In genomic region chr2:237962432-237963084, GRCh38 we compare ENCODE assay signal across 21 cellular contexts. TPM values are rescaled to one million over a fixed set of nuclear protein-coding genes. Genes with fewer than 3 reads are reported as not detected.
DNase-seq lines count a peak whose midpoint lies in the region; ATAC-seq, FAIRE-seq and TF ChIP-seq lines count a peak whose summit lies in the region.
"Had no signal": no experiment of that assay in that cellular context is flagged by ENCODE, and none has a peak within 500 bp of the region (broad histone marks: within the 10 kb centered on the region; RNA-seq: fewer than 3 reads in every experiment).

No MANE protein-coding gene starts in this region.

- ATAC-seq in A549 = no peak
- no peak for ATAC-seq in CD4-positive, alpha-beta T cell (ENCODE audit: poor library complexity)
- ATAC-seq in foreskin keratinocyte = no peak
- no peak for ATAC-seq in GM21737 (IDR thresholded peaks at IDR 0.05; ENCODE audit: unreplicated experiment)
- ATAC-seq: PC-3 had no signal

- TF ChIP-seq CTCF in A549 (IDR thresholded peaks at IDR 0.05) = no peak
- no peak for TF ChIP-seq CTCF in CD4-positive, alpha-beta T cell (IDR thresholded peaks at IDR 0.05)
- TF ChIP-seq CTCF in foreskin keratinocyte (conservative IDR thresholded peaks at IDR 0.05) = no peak

- no peaks in the 10 kb centered on the region for H3K4me1 ChIP-seq in A549
- no peaks in the 10 kb centered on the region for H3K4me1 ChIP-seq in foreskin keratinocyte
- H3K4me1 ChIP-seq: SJCRH30 had no signal

- TF ChIP-seq POLR2A in A549 (IDR thresholded peaks at IDR 0.05; ENCODE audit: low read length) = no peak

- H3K27me3 Mint-ChIP-seq in CD4-positive, alpha-beta T cell = peaks cover 3% of the 10 kb centered on the region

- H3K9me3 ChIP-seq in A549 = peaks cover 17% of the 10 kb centered on the region
- peaks cover 17% of the 10 kb centered on the region for H3K9me3 ChIP-seq in CD4-positive, alpha-beta T cell (ENCODE audit: control insufficient read depth, low read length)
- H3K9me3 ChIP-seq: SJCRH30 had no signal

- intact Hi-C loops in CD4-positive, alpha-beta T cell (cut with DNase I, micrococcal nuclease) = loop anchor here in 1 of 2 experiments (1.0 to 10.0 kb wide), 3 partner anchors 39 to 272 kb away; no protein-coding TSS in a partner anchor

- no peak for TF ChIP-seq RAD21 in A549 (conservative IDR thresholded peaks at IDR 0.05 in 1 of 2, IDR thresholded peaks at IDR 0.05 in 1 of 2)

- H3K4me3 Mint-ChIP-seq in CD4-positive, alpha-beta T cell = peak overlapping the region; percentile 15
- H3K4me3 Mint-ChIP-seq: CD4-positive, CD25-positive, alpha-beta regulatory T cell had no signal

- H3K4me2 ChIP-seq in A549 = no peak overlapping the region

- POLR2A ChIA-PET in A549 (lab: Yijun Ruan, JAX) = no interaction called here
- POLR2A ChIA-PET in CD4-positive, alpha-beta T cell (lab: Charles Lee) = no interaction called here

- H3K9me3 Mint-ChIP-seq in CD4-positive, alpha-beta T cell = peaks cover 8% of the 10 kb centered on the region

- 51% methylated on average over 5 of the region's 5 CpGs for WGBS in A549 (ENCODE audit: missing lambda C conversion rate)

- TF ChIP-seq EP300 in A549 (IDR thresholded peaks at IDR 0.05) = no peak

- DNase-seq in A549 (ENCODE audit: low read depth in 1 of 2, low spot score in 1 of 2) = no peak
- no peak for DNase-seq in CD4-positive, alpha-beta T cell
- peak; percentile 57 for DNase-seq in SKM-1 treated with dmso at 0.1 percent for 144 hours (lab: John Stamatoyannopoulos, UW; ENCODE audit: unreplicated experiment)
- DNase-seq in foreskin keratinocyte = peak; percentile 23 to 51
- DNase-seq in iPS-NIHi11 (ENCODE audit: low spot score) = no peak
- no peak for DNase-seq in HTR-8/SVneo (ENCODE audit: insufficient read length, low spot score)
- DNase-seq: ACHN; AML-193; CD4-positive, CD25-positive, alpha-beta regulatory T cell; HCEC 1CT; Kasumi-1; NCI-H1417; NCI-H1930; NCI-H446; NCI-H69; NK-92 treated with Interleukin-12 subunit alpha and Interleukin-12 subunit beta, amount 100 ng/mL, for 24 hours; PC-3; SJCRH30; SW 1271 had no signal

- CTCF ChIA-PET in A549 (lab: Yijun Ruan, JAX) = no interaction called here
- CTCF ChIA-PET in CD4-positive, alpha-beta T cell (lab: Charles Lee) = no interaction called here

- FAIRE-seq in A549 (lab: Jason Lieb, UNC) = no peak
- no peak for FAIRE-seq in HTR-8/SVneo (lab: Jason Lieb, UNC)

- H3K27me3 ChIP-seq in CD4-positive, alpha-beta T cell (ENCODE audit: control insufficient read depth, insufficient read depth, low read length) = no peaks in the 10 kb centered on the region
- peaks cover under 1% of the 10 kb centered on the region for H3K27me3 ChIP-seq in foreskin keratinocyte
- H3K27me3 ChIP-seq: SJCRH30 had no signal

- no peak overlapping the region for H3K4me3 ChIP-seq in A549
- H3K4me3 ChIP-seq: SJCRH30 had no signal

- H3K27ac Mint-ChIP-seq in CD4-positive, alpha-beta T cell = no peak overlapping the region
- H3K27ac Mint-ChIP-seq: CD4-positive, CD25-positive, alpha-beta regulatory T cell had no signal

- peaks cover 3% of the 10 kb centered on the region for H3K4me1 Mint-ChIP-seq in CD4-positive, alpha-beta T cell (ENCODE audit: low read depth)

- no peak overlapping the region for H3K27ac ChIP-seq in A549
- H3K27ac ChIP-seq in CD4-positive, alpha-beta T cell (ENCODE audit: low read depth, low read length) = no peak overlapping the region
- no peak overlapping the region for H3K27ac ChIP-seq in foreskin keratinocyte
- H3K27ac ChIP-seq: RWPE1, SJCRH30 had no signal

- H3K36me3 Mint-ChIP-seq in CD4-positive, alpha-beta T cell (ENCODE audit: low read depth) = peaks cover under 1% of the 10 kb centered on the region
- H3K36me3 Mint-ChIP-seq: CD4-positive, CD25-positive, alpha-beta regulatory T cell had no signal

TF ChIP-seq in A549, 52 proteins besides CTCF, POLR2A, EP300 and RAD21:
- TF ChIP-seq KDM1A (IDR thresholded peaks at IDR 0.05; ENCODE audit: low read depth) (peak; percentile 22; the same call in 1 of the 2 replicates), NFE2L2 (conservative IDR thresholded peaks at IDR 0.05; ENCODE audit: low read length) (no peak), CHD4 (IDR thresholded peaks at IDR 0.05; ENCODE audit: borderline replicate concordance) (no peak), PBX3 (IDR thresholded peaks at IDR 0.05) (no peak), CHD2 (IDR thresholded peaks at IDR 0.05; ENCODE audit: low read length, partially characterized antibody) (no peak), E2F6 (IDR thresholded peaks at IDR 0.05; ENCODE audit: borderline replicate concordance, low read depth) (no peak)
TF ChIP-seq in A549: peak in this region for 1.

RNA-seq across cellular contexts. Expression of gene UBE2F, which starts 4.3 kb away (rescaled TPM):
- polyA plus RNA-seq in A549 (2011; rRNA removed) (65.5 and 81.1 TPM in 2 replicates), A549 (2017; fragmentation: RNase III; extraction: RNeasy Plus Mini Kit Qiagen cat#74134 plus additional on column Dnase treatment) (49.1 to 51.3 TPM (median 49.7 TPM) in 3 replicates), foreskin keratinocyte (85.0 and 93.1 TPM in 2 replicates)
- 33.4 and 33.8 TPM in 2 replicates for polyA plus RNA-seq in A549 (2012; cell fraction: cytosol; rRNA removed)
- polyA plus RNA-seq in A549 (2012; cell fraction: nucleus; rRNA removed) = 15.0 and 25.2 TPM in 2 replicates
- polyA minus RNA-seq in A549 (2011; rRNA and poly(A)+ RNA removed) = 22.8 and 25.1 TPM in 2 replicates
- 10 to 100 TPM; 23.2 to 27.4 TPM for total RNA-seq in CD4-positive, alpha-beta T cell
- 70.5 and 71.9 TPM in 2 replicates for total RNA-seq in foreskin keratinocyte

Comparison
In these comparisons a context has a peak if more than half of its experiments do, and no peak if none do; other contexts are left out.
1. DNase-seq: peak in SKM-1 treated with dmso at 0.1 percent for 144 hours (single experiment) and foreskin keratinocyte (2 of 2); none in A549 (0 of 2), CD4-positive, alpha-beta T cell (0 of 10), iPS-NIHi11 (single experiment) and HTR-8/SVneo (single experiment).